21 cellular contexts compared by ENCODE assay signal in genomic region chr16:11688520-11688886, GRCh38. TPM values are rescaled to one million over a fixed set of nuclear protein-coding genes. Genes with fewer than 3 reads are reported as not detected.
DNase-seq lines count a peak whose midpoint lies in the region; ATAC-seq, FAIRE-seq and TF ChIP-seq lines count a peak whose summit lies in the region.
"Had no signal": no experiment of that assay in that cellular context is flagged by ENCODE, and none has a peak within 500 bp of the region (broad histone marks: within the 10 kb centered on the region; RNA-seq: fewer than 3 reads in every experiment).

No MANE protein-coding gene starts in this region.

- no peak for TF ChIP-seq CTCF in GM23338 (conservative IDR thresholded peaks at IDR 0.05; ENCODE audit: low read depth in 2 of 2)
- no peak for TF ChIP-seq CTCF in ascending aorta (IDR thresholded peaks at IDR 0.05)

- intact Hi-C loops in ascending aorta (cut with DNase I), result no loop called here

- H3K36me3 ChIP-seq in BLaER1 (peaks cover 86% of the 10 kb centered on the region), SJSA1 (peaks cover 59% of the 10 kb centered on the region), GM23338 (ENCODE audit: insufficient read depth) (peaks cover 14% of the 10 kb centered on the region; the same call in 1 of the 2 replicates), ascending aorta (peaks cover 38 to 56% of the 10 kb centered on the region in 2 donors)

- peak overlapping the region in 5 of 6 donors; percentile 44 to 99 (median 83) for H3K27ac Mint-ChIP-seq in naive B cell
- no peak overlapping the region for H3K27ac Mint-ChIP-seq in GM23338

- peaks cover 0 to 4% (median 0%) of the 10 kb centered on the region in 7 donors for H3K9me3 Mint-ChIP-seq in naive B cell
- no peaks in the 10 kb centered on the region for H3K9me3 Mint-ChIP-seq in GM23338
- H3K9me3 Mint-ChIP-seq: activated naive CD4-positive, alpha-beta T cell treated with anti-CD3 and anti-CD28 coated beads, Interleukin-2, amount 10 ng/mL, durations not matched to agents 7 days and 5 days; neural crest cell had no signal

- H3K4me2 ChIP-seq in BLaER1, result peak overlapping the region; percentile 48
- H3K4me2 ChIP-seq in GM23338, result no peak overlapping the region
- H3K4me2 ChIP-seq: PC-9 had no signal

- no peaks in the 10 kb centered on the region for H3F3A ChIP-seq in GM23338 (replicated peaks; ENCODE audit: low read depth)

- H3K4me3 Mint-ChIP-seq in naive B cell (peak overlapping the region in 3 of 8 donors; percentile 9 to 68 (median 42)), GM23338 (no peak overlapping the region)
- H3K4me3 Mint-ChIP-seq: activated naive CD4-positive, alpha-beta T cell treated with anti-CD3 and anti-CD28 coated beads, Interleukin-2, amount 10 ng/mL, durations not matched to agents 7 days and 5 days; neural crest cell had no signal

- H4K20me1 ChIP-seq in BLaER1 (no peaks in the 10 kb centered on the region), GM23338 (replicated peaks; ENCODE audit: insufficient read depth) (peaks cover 8% of the 10 kb centered on the region; the same call in 1 of the 2 replicates)

- H3K27ac ChIP-seq in BLaER1 (no peak overlapping the region), SJSA1 (0 out of 2 replicates have a peak overlapping the region, but pooled peaks have one; percentile 11), GM23338 (ENCODE audit: low read depth) (no peak overlapping the region), ascending aorta (peak overlapping the region in 1 of 2 donors; percentile 52)
- H3K27ac ChIP-seq: GM23248, PC-9 had no signal

- H3K27me3 Mint-ChIP-seq in naive B cell (no peaks in the 10 kb centered on the region), GM23338 (ENCODE audit: insufficient read depth, low read depth, poor library complexity) (peaks cover 1% of the 10 kb centered on the region)
- H3K27me3 Mint-ChIP-seq: activated naive CD4-positive, alpha-beta T cell treated with anti-CD3 and anti-CD28 coated beads, Interleukin-2, amount 10 ng/mL, durations not matched to agents 7 days and 5 days had no signal

- no peaks in the 10 kb centered on the region for H3K9me2 ChIP-seq in GM23338 (ENCODE audit: insufficient read depth)

- H3K27me3 ChIP-seq in BLaER1 (no peaks in the 10 kb centered on the region), SJSA1 (replicated peaks) (no peaks in the 10 kb centered on the region), GM23338 (ENCODE audit: insufficient read depth) (no peaks in the 10 kb centered on the region), ascending aorta (no peaks in the 10 kb centered on the region)
- H3K27me3 ChIP-seq: esophagus squamous epithelium, tibial artery had no signal

- peaks cover 7 to 14% of the 10 kb centered on the region in 2 donors for H3K36me3 Mint-ChIP-seq in naive B cell
- H3K36me3 Mint-ChIP-seq in GM23338 (ENCODE audit: low read depth), result peaks cover 25% of the 10 kb centered on the region

- no peaks in the 10 kb centered on the region for H3K9me3 ChIP-seq in BLaER1
- no peaks in the 10 kb centered on the region for H3K9me3 ChIP-seq in SJSA1 (replicated peaks)
- no peaks in the 10 kb centered on the region for H3K9me3 ChIP-seq in ascending aorta
- H3K9me3 ChIP-seq: esophagus squamous epithelium, tibial artery had no signal

- FAIRE-seq in GM18507 (lab: Jason Lieb, UNC), result peak; percentile 61

- no peaks in the 10 kb centered on the region for H3K79me2 ChIP-seq in GM23338 (replicated peaks; ENCODE audit: insufficient read depth)

- H3K9ac ChIP-seq in BLaER1, result no peak overlapping the region
- H3K9ac ChIP-seq: GM23248 had no signal

- no peak for ATAC-seq in naive B cell (ENCODE audit: low read depth in 2 of 2)
- ATAC-seq in GM23338, result no peak
- no peak for ATAC-seq in GM21515 (IDR thresholded peaks at IDR 0.05; ENCODE audit: unreplicated experiment)
- ATAC-seq: stimulated activated naive CD8-positive, alpha-beta T cell treated with anti-CD3 and anti-CD28 coated beads, Interleukin-15, Interleukin-2, amounts not matched to agents 100 U/mL and 50 U/mL, for 24 hours had no signal

- DNase-seq in GM18507 (ENCODE audit: extremely low spot score, insufficient read length, low read depth), result no peak
- peak in 1 of 2 experiments; percentile 28 for DNase-seq in SJSA1 (ENCODE audit: low read depth in 1 of 2, low spot score in 2 of 2)
- no peak for DNase-seq in naive B cell
- no peak for DNase-seq in NCI-H2107 treated with DMSO at 0.1 percent for 48 hours (lab: John Stamatoyannopoulos, UW; ENCODE audit: unreplicated experiment)
- DNase-seq in GM23338 (ENCODE audit: low spot score), result no peak
- no peak for DNase-seq in ascending aorta (ENCODE audit: low spot score in 2 of 2)
- DNase-seq: activated CD4-positive, alpha-beta T cell treated with anti-CD3 and anti-CD28 coated beads, Interleukin-2, amount 50 U/mL, for 4 hours; activated naive CD4-positive, alpha-beta T cell treated with anti-CD3 and anti-CD28 coated beads, Interleukin-2, amount 10 ng/mL, durations not matched to agents 7 days and 5 days; aorta; effector memory CD4-positive, alpha-beta T cell; esophagus squamous epithelium; GM23248; NCI-H774; PC-9; posterior cingulate gyrus; SHP77 treated with DMSO at 0.1 percent for 48 hours; stimulated activated naive CD8-positive, alpha-beta T cell treated with anti-CD3 and anti-CD28 coated beads, Interleukin-15, Interleukin-2, amounts not matched to agents 100 U/mL and 50 U/mL, for 24 hours; tibial artery had no signal

- H3K4me3 ChIP-seq in BLaER1 (no peak overlapping the region), SJSA1 (no peak overlapping the region), GM23338 (no peak overlapping the region), ascending aorta (no peak overlapping the region)
- H3K4me3 ChIP-seq: esophagus squamous epithelium, GM23248, PC-9, tibial artery had no signal

- H3K4me1 ChIP-seq in BLaER1 (peaks cover 71% of the 10 kb centered on the region), SJSA1 (replicated peaks) (peaks cover 27% of the 10 kb centered on the region), GM23338 (ENCODE audit: insufficient read depth) (no peaks in the 10 kb centered on the region), ascending aorta (peaks cover 0 to 30% of the 10 kb centered on the region in 2 donors)

- H3K4me1 Mint-ChIP-seq in naive B cell (peaks cover 48 to 78% (median 56%) of the 10 kb centered on the region in 3 donors), GM23338 (no peaks in the 10 kb centered on the region)

- H2AFZ ChIP-seq in GM23338, result no peak overlapping the region
- H2AFZ ChIP-seq: GM23248, PC-9 had no signal

TF ChIP-seq in GM23338, 12 proteins besides CTCF, POLR2A, EP300 and RAD21 (continues in another document):
- no peak for TF ChIP-seq ZNF331 (CRISPR knock-in tag; IDR thresholded peaks at IDR 0.05; ENCODE audit: low read depth)
- TF ChIP-seq CREB1 (CRISPR knock-in tag; IDR thresholded peaks at IDR 0.05; ENCODE audit: low read depth), result no peak

RNA-seq across cellular contexts. Expression of gene SNN, which starts 20.2 kb away (rescaled TPM):
- 10.1 and 11.5 TPM in 2 replicates for total RNA-seq in SJSA1 (2014; rRNA removed; shearing (Covaris generic))
- 10 to 100 TPM; 53.0 to 82.7 (median 67.7) TPM for polyA plus RNA-seq in naive B cell (ENCODE audit: low read depth in 6 of 6)
- 62.6 and 63.3 TPM in 2 replicates for total RNA-seq in GM23338 (2014; rRNA removed; shearing (Covaris generic))
- polyA plus RNA-seq in GM23338 (2016; fragmentation: Nextera tagmentation; extraction: Ambion mirVana), result 19.0 and 20.5 TPM in 2 replicates
- 2.1 TPM for total RNA-seq in ascending aorta

RNA-seq across cellular contexts. Expression of gene TXNDC11, which starts 54.2 kb away (rescaled TPM):
- total RNA-seq in SJSA1 (2014; rRNA removed; shearing (Covaris generic)), result 22.1 and 29.7 TPM in 2 replicates
- 10 to 100 TPM; 34.6 to 65.6 (median 40.2) TPM for polyA plus RNA-seq in naive B cell (ENCODE audit: low read depth in 6 of 6)
- total RNA-seq in GM23338 (2014; rRNA removed; shearing (Covaris generic)), result 12.0 and 12.5 TPM in 2 replicates
- polyA plus RNA-seq in GM23338 (2016; fragmentation: Nextera tagmentation; extraction: Ambion mirVana), result 6.3 and 6.8 TPM in 2 replicates
- 86.5 TPM for total RNA-seq in ascending aorta
